1 cellular context compared by ENCODE assay signal in the genomic region with DNA sequence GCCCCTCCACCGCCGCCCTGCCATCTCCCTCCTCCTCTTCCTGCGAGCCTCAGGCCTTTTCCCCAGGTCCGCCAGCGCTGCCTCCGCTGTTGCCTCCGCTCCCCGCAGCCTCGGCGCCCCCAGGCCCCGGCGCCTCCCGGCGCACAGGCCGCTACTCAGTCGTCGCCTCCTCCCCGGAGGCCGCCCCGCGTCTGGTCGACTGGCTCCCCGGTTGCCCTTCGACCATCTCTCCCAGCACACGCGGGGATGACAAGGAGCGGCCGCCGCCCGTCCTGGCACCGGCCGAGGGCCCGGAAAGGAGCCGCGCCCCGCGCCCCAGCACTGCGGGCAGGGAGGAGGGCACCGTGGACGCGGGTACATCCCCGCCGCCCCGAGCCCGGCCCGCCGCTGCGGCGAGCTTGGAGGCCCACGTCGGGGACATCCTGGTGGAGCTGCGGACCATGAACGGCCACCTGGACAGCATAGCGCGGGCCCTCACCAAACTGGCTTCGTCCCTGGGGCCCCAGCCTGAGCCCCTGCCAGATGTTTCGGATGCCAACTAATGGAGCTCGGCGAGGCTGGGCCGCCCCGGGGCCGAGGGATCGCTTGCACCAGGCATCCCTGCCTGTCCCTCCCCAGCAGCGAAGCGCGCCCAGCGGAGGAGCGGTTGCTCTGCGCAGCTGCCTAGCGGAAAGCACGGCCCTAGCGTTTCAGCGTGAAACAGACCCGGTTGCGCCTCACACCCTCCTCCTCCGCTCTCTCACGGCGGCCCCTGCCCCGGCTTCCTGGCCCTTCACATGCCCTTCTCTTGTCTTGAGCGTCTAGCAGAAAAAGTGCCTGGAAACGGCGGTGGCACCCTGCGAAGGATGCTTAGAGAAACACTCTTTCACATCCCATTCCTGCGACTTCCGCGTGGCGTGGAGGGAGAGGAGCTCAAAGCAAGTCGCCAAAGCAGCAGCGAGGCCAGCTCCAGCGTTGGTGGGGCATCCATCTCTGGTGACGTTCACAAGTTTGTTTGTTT.
A peak's percentile ranks its signal among the peaks of the same experiment; 100 is the strongest.
TF ChIP-seq lines count a peak whose summit lies in the region.

No MANE protein-coding gene starts in this region.

TF ChIP-seq in WTC11, 78 proteins besides CTCF, POLR2A, EP300 and RAD21 (continued from another document):
- peak; percentile 61; the same call in 1 of the 2 replicates for TF ChIP-seq HMGXB4 (CRISPR knock-in tag; IDR thresholded peaks at IDR 0.05)
- no peak for TF ChIP-seq ATF3 (CRISPR knock-in tag; conservative IDR thresholded peaks at IDR 0.05)
- TF ChIP-seq OVOL2 (CRISPR knock-in tag; IDR thresholded peaks at IDR 0.05; ENCODE audit: borderline replicate concordance): no peak
- no peak for TF ChIP-seq ZNF219 (CRISPR knock-in tag; IDR thresholded peaks at IDR 0.05; ENCODE audit: borderline replicate concordance)
- no peak for TF ChIP-seq ZNF416 (CRISPR knock-in tag; IDR thresholded peaks at IDR 0.05)
- no peak for TF ChIP-seq ATF1 (CRISPR knock-in tag; IDR thresholded peaks at IDR 0.05)
- no peak for TF ChIP-seq TEAD4 (CRISPR knock-in tag; IDR thresholded peaks at IDR 0.05)
- TF ChIP-seq CDX4 (CRISPR knock-in tag; IDR thresholded peaks at IDR 0.05; ENCODE audit: borderline replicate concordance): no peak
TF ChIP-seq in WTC11: peak in this region for 4.
